ENCODE assay signal across 1 cellular context in the genomic region with DNA sequence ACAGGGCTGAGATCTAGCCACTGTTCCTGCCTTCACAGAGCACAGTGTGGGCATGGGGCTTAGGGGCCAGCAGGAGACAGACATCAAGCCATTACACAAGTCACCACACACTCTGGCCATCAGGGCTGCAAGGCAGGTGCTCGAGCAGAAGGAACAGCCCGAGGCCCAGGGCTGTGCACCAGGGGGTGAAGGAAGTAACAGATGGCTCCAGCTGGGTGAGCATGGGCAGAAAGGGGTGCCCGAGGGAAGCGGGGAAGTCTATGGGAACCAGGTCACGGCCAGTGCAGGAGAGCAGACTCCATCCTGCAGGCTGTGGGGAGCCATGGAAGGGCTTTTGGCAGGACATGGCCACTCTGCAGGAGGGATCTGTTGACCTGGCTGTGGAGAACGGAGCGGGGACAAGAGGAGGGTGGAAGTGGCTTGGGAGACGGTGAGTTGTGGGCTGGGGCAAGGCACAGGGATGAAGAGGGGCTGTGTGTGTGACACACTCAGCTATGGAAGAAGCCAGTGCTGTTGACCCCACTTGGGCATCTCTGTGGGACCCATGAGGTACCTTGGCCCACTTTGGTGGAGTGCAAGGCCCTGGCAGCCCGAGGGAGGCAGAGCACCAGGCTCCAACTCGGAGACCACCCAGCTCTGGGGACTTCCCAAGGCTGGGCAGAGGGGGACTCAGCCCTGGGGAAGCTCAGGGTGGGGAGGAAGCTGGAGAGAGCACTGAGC.
TF ChIP-seq lines count a peak whose summit lies in the region.

No MANE protein-coding gene starts in this region.

TF ChIP-seq in HCT116, 20 proteins besides CTCF, POLR2A, EP300 and RAD21:
- TF ChIP-seq, protein P1, sequence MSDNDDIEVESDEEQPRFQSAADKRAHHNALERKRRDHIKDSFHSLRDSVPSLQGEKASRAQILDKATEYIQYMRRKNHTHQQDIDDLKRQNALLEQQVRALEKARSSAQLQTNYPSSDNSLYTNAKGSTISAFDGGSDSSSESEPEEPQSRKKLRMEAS (IDR thresholded peaks at IDR 0.05): no peak
- TF ChIP-seq ELF1 (IDR thresholded peaks at IDR 0.05; ENCODE audit: borderline replicate concordance, low read depth) (no peak), SRF (IDR thresholded peaks at IDR 0.05; ENCODE audit: low read depth) (no peak), SIN3A (IDR thresholded peaks at IDR 0.05; ENCODE audit: low read depth) (no peak), ZNF274 (IDR thresholded peaks at IDR 0.05; ENCODE audit: low read depth, low read length) (no peak), FOSL1 (IDR thresholded peaks at IDR 0.05; ENCODE audit: low read depth) (no peak)
